8 cellular contexts compared by ENCODE assay signal in the genomic region with DNA sequence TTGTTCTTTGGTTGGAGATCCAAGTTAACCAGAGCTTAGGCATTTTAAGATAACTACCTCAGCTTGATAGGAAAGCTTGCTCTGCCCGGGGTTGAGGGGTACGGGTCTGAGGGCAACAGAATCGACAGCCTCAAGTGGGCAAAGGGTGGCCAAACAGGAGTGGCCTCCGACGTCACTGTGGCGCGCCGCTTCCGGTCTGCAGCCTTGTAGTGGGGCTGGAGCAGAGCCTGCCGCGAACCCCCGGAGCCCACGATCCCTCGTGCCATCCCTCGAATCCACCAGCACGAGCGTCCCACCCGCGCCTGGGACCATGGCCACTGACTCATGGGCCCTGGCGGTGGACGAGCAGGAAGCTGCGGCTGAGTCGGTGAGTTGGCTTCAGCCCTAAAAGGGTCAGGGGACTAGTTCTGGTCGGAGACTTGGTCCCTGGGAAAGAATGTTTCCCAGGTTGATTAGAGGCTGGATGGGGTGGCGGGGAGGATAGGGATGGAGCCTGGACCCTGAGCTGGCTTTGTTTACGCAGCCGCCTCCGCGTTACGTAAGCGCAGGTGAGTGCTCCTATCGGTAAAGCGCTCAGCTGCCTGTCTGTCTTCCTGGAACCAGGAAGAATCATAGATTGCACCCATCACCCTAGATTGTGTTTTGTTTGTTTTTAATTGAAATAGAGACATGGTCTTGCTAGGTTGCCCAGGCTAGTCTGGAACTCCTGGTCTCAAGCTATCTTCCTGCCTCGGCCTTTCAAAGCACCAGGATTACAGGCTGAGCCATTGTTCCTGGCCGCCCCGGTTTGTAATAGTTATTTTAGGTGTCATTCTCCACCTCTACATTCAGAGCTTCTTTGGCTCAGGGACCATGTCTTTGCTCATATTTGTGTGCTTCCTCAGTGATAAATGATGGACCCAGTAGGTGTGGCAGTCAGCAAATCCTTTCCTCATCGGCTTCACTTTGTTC. TPM values are rescaled to one million over a fixed set of nuclear protein-coding genes. Genes with fewer than 3 reads are reported as not detected.
A peak's percentile ranks its signal among the peaks of the same experiment; 100 is the strongest.
DNase-seq lines count a peak whose midpoint lies in the region; ATAC-seq, FAIRE-seq and TF ChIP-seq lines count a peak whose summit lies in the region.

A gene (plus strand): TSS at position 199 of the 951 bp plus-strand sequence. CDS start 112 bp downstream, at position 311.

- H4K20me1 ChIP-seq in neural progenitor cell (ENCODE audit: low read depth), result no peaks in the 10 kb centered on the region

- H2AFZ ChIP-seq in neural progenitor cell (replicated peaks), result peak within 1 kb of the TSS; percentile 92

- H3K27ac Mint-ChIP-seq in Caco-2 (ENCODE audit: unreplicated experiment) (peak within 1 kb of the TSS; percentile 99), neural progenitor cell (peak within 1 kb of the TSS; percentile 91)
- H3K27ac Mint-ChIP-seq in activated naive CD4-positive, alpha-beta T cell treated with anti-CD3 and anti-CD28 coated beads for 36 hours, result peak within 1 kb of the TSS; percentile 92

- H3K27ac ChIP-seq in neural progenitor cell, result peak within 1 kb of the TSS; percentile 82

- TF ChIP-seq CTCF in Caco-2 (IDR thresholded peaks at IDR 0.05; ENCODE audit: insufficient read depth in 1 of 2, low read depth in 1 of 2, low read length in 1 of 2, severe bottlenecking in 1 of 2, unreplicated experiment in 1 of 2), result no peak
- TF ChIP-seq CTCF in neural progenitor cell (IDR thresholded peaks at IDR 0.05), result no peak
- TF ChIP-seq CTCF in subcutaneous adipose tissue (IDR thresholded peaks at IDR 0.05; ENCODE audit: low read depth), result no peak

- no peak for FAIRE-seq in frontal cortex (lab: Jason Lieb, UNC)

- BruUV-seq in Caco-2 (replicated peaks; lab: Mats Ljungman, UMichigan), result TSS peak; percentile 99

- peaks cover 3% of the 10 kb centered on the region for H3F3A ChIP-seq in neural progenitor cell (ENCODE audit: low read depth)

- H3K27me3 ChIP-seq in Caco-2 (replicated peaks; ENCODE audit: control insufficient read depth, insufficient read depth, low read length), result no peaks in the 10 kb centered on the region
- H3K27me3 ChIP-seq in neural progenitor cell, result no peaks in the 10 kb centered on the region

- peak within 1 kb of the TSS; percentile 93 for H3K9ac ChIP-seq in neural progenitor cell

- H3K4me1 Mint-ChIP-seq in Caco-2 (ENCODE audit: low read depth, unreplicated experiment) (peaks cover 23% of the 10 kb centered on the region), neural progenitor cell (peaks cover 9% of the 10 kb centered on the region)
- peaks cover 41% of the 10 kb centered on the region for H3K4me1 Mint-ChIP-seq in activated naive CD4-positive, alpha-beta T cell treated with anti-CD3 and anti-CD28 coated beads for 36 hours (ENCODE audit: low read depth)

- H3K4me1 ChIP-seq in Caco-2 (no peaks in the 10 kb centered on the region), neural progenitor cell (no peaks in the 10 kb centered on the region)

- H3K36me3 Mint-ChIP-seq in Caco-2 (ENCODE audit: insufficient read depth, unreplicated experiment), result peaks cover 45% of the 10 kb centered on the region
- peaks cover 21% of the 10 kb centered on the region for H3K36me3 Mint-ChIP-seq in activated naive CD4-positive, alpha-beta T cell treated with anti-CD3 and anti-CD28 coated beads for 36 hours (ENCODE audit: low read depth)
- H3K36me3 Mint-ChIP-seq in neural progenitor cell, result peaks cover 21% of the 10 kb centered on the region

- POLR2A ChIA-PET in Caco-2 (lab: Charles Lee), result interaction anchor here (0.6 to 2.7 kb wide), 8 partner anchors 11 to 502 kb away, joined by 3 to 32 read pairs (median 5); a partner anchor contains a TSS

- intact Hi-C loops in Caco-2 (cut with micrococcal nuclease; ENCODE audit: unreplicated experiment), result loop anchor here (1.0 kb wide), 2 partner anchors 10 to 47 kb away; a partner anchor contains a TSS
- intact Hi-C loops in activated naive CD4-positive, alpha-beta T cell treated with anti-CD3 and anti-CD28 coated beads for 36 hours (cut with micrococcal nuclease), result loop anchor here (1.0 kb wide), 2 partner anchors 10 to 47 kb away; a partner anchor contains a TSS

- CTCF ChIA-PET in Caco-2 (lab: Charles Lee), result interaction anchor here (0.8 to 1.2 kb wide), 2 partner anchors 8 to 10 kb away, joined by 3 to 4 read pairs; a partner anchor contains a TSS
- CTCF ChIA-PET in activated naive CD4-positive, alpha-beta T cell treated with anti-CD3 and anti-CD28 coated beads for 36 hours (lab: Charles Lee), result interaction anchor here (0.7 to 2.1 kb wide), 5 partner anchors 11 to 48 kb away, joined by 3 to 14 read pairs (median 4); a partner anchor contains a TSS

- H3K36me3 ChIP-seq in Caco-2 (ENCODE audit: control insufficient read depth, insufficient read depth, low read length) (peaks cover 1% of the 10 kb centered on the region; the same call in 1 of the 2 replicates), neural progenitor cell (peaks cover 8% of the 10 kb centered on the region)

- H3K79me2 ChIP-seq in neural progenitor cell (ENCODE audit: low read depth), result peaks cover 59% of the 10 kb centered on the region

- peak within 1 kb of the TSS; percentile 85 for H3K4me3 ChIP-seq in Caco-2 (ENCODE audit: low read depth, low read length)
- peak within 1 kb of the TSS; percentile 84 for H3K4me3 ChIP-seq in neural progenitor cell

- H3K27me3 Mint-ChIP-seq in Caco-2 (ENCODE audit: insufficient read depth, unreplicated experiment), result no peaks in the 10 kb centered on the region
- no peaks in the 10 kb centered on the region for H3K27me3 Mint-ChIP-seq in activated naive CD4-positive, alpha-beta T cell treated with anti-CD3 and anti-CD28 coated beads for 36 hours (ENCODE audit: low read depth)
- peaks cover 3% of the 10 kb centered on the region for H3K27me3 Mint-ChIP-seq in neural progenitor cell (ENCODE audit: insufficient read depth, low read depth)

- peaks cover 23% of the 10 kb centered on the region for H3K9me3 Mint-ChIP-seq in Caco-2 (ENCODE audit: unreplicated experiment)
- H3K9me3 Mint-ChIP-seq in activated naive CD4-positive, alpha-beta T cell treated with anti-CD3 and anti-CD28 coated beads for 36 hours, result peaks cover 10% of the 10 kb centered on the region
- peaks cover 15% of the 10 kb centered on the region for H3K9me3 Mint-ChIP-seq in neural progenitor cell

- peak within 1 kb of the TSS; percentile 78 for H3K4me2 ChIP-seq in neural progenitor cell

- ATAC-seq in GM21576 (IDR thresholded peaks at IDR 0.05; ENCODE audit: unreplicated experiment), result peak; percentile 86

- H3K4me3 Mint-ChIP-seq in Caco-2 (ENCODE audit: unreplicated experiment) (peak within 1 kb of the TSS; percentile 97), neural progenitor cell (peak within 1 kb of the TSS; percentile 95)
- H3K4me3 Mint-ChIP-seq in activated naive CD4-positive, alpha-beta T cell treated with anti-CD3 and anti-CD28 coated beads for 36 hours, result peak within 1 kb of the TSS; percentile 89

- DNase-seq in Caco-2 (peak; percentile 83 to 90), Kasumi-1 (lab: John Stamatoyannopoulos, UW) (peak; percentile 47 to 52), SHP77 treated with DMSO at 0.1 percent for 48 hours (lab: John Stamatoyannopoulos, UW) (peak; percentile 90), frontal cortex (ENCODE audit: low spot score in 2 of 2) (peak; percentile 58 to 74), neural progenitor cell (ENCODE audit: low spot score) (peak; percentile 69)
- DNase-seq in activated naive CD4-positive, alpha-beta T cell treated with anti-CD3 and anti-CD28 coated beads for 36 hours, result peak; percentile 78

- H3K9me3 ChIP-seq in Caco-2 (peaks cover 8% of the 10 kb centered on the region), neural progenitor cell (ENCODE audit: low read depth) (no peaks in the 10 kb centered on the region)

RNA-seq across cellular contexts. Expression of the gene that starts here (rescaled TPM):
- total RNA-seq in Caco-2 (2022) (72.4 and 74.5 TPM in 2 replicates), frontal cortex (25.3 TPM), neural progenitor cell (ENCODE audit: low replicate concordance) (41.0 and 49.7 TPM in 2 replicates), subcutaneous adipose tissue (10 to 100 TPM; 31.9 to 55.6 (median 38.3) TPM)
- 10 to 100 TPM; 28.7 to 31.3 TPM for total RNA-seq in activated naive CD4-positive, alpha-beta T cell treated with anti-CD3 and anti-CD28 coated beads for 36 hours

Comparison
In these comparisons a context has a peak if more than half of its experiments do, and no peak if none do; other contexts are left out.
1. Peak in every context shown above with its lines: DNase-seq, ATAC-seq, H3K4me3 ChIP-seq and H3K27ac ChIP-seq.